In genomic region chr7:27174077-27175004, GRCh38 we compare ENCODE assay signal across 1 cellular context.
TF ChIP-seq lines count a peak whose summit lies in the region.

Gene HOXA10 (minus strand): TSS chr7:27174320. CDS start chr7:27174306, 14 bp downstream.

TF ChIP-seq in IMR-90, 13 proteins besides CTCF, POLR2A, EP300 and RAD21 (continued from another document):
- TF ChIP-seq, protein P1, sequence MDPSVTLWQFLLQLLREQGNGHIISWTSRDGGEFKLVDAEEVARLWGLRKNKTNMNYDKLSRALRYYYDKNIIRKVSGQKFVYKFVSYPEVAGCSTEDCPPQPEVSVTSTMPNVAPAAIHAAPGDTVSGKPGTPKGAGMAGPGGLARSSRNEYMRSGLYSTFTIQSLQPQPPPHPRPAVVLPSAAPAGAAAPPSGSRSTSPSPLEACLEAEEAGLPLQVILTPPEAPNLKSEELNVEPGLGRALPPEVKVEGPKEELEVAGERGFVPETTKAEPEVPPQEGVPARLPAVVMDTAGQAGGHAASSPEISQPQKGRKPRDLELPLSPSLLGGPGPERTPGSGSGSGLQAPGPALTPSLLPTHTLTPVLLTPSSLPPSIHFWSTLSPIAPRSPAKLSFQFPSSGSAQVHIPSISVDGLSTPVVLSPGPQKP (IDR thresholded peaks at IDR 0.05; ENCODE audit: borderline replicate concordance, low read depth, low read length): no peak
- TF ChIP-seq, protein P2, sequence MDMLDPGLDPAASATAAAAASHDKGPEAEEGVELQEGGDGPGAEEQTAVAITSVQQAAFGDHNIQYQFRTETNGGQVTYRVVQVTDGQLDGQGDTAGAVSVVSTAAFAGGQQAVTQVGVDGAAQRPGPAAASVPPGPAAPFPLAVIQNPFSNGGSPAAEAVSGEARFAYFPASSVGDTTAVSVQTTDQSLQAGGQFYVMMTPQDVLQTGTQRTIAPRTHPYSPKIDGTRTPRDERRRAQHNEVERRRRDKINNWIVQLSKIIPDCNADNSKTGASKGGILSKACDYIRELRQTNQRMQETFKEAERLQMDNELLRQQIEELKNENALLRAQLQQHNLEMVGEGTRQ (IDR thresholded peaks at IDR 0.05; ENCODE audit: low read depth, low read length): no peak
- TF ChIP-seq CHD1 (IDR thresholded peaks at IDR 0.05; ENCODE audit: low read depth, low read length) (no peak), RCOR1 (IDR thresholded peaks at IDR 0.05; ENCODE audit: insufficient replicate concordance, low read length) (no peak), NFE2L2 (IDR thresholded peaks at IDR 0.05; ENCODE audit: low read depth, low read length) (no peak), MXI1 (IDR thresholded peaks at IDR 0.05; ENCODE audit: borderline replicate concordance, low read depth, low read length) (no peak), FOS (IDR thresholded peaks at IDR 0.05; ENCODE audit: low read depth, low read length) (no peak), RFX5 (IDR thresholded peaks at IDR 0.05; ENCODE audit: low read depth, low read length) (no peak)
